19 cellular contexts compared by ENCODE assay signal in the genomic region with DNA sequence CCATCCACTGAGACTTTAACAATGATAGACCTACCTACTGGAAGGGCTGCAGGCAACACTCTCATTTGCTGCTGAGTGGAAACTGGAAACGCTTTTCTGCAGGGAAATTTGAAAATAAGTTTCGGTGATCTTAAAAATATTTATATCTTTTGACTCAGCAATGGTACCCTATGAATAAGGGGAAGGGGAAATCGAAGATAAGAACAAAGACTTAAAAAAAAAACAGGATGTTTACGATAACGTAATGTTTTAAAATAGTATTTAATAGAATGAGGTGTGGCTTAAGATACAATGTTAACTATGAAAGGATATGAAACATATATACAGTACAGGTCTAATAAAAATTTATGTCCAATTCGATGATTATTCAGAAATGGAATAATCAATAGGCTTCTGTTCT.
"Had no signal": no experiment of that assay in that cellular context is flagged by ENCODE, and none has a peak within 500 bp of the region (broad histone marks: within the 10 kb centered on the region; RNA-seq: fewer than 3 reads in every experiment).

No MANE protein-coding gene starts in this region.

- H3K27ac Mint-ChIP-seq: activated naive CD4-positive, alpha-beta T cell treated with anti-CD3 and anti-CD28 coated beads, Interleukin-2, amount 10 ng/mL, durations not matched to agents 7 days and 5 days; activated T-helper 2 cell treated with anti-CD3 and anti-CD28 coated beads, Interferon-gamma antibody, Interleukin-2, Interleukin-4, amounts not matched to agents 10 μg/mL and 5 μg/mL and 100 μg/mL, durations not matched to agents 14 hours and 24 hours and 36 hours; progenitor cell of endocrine pancreas; T-cell had no signal

- H3K4me3 ChIP-seq: adrenal gland, right lobe of liver, suprapubic skin, upper lobe of right lung had no signal

- ATAC-seq: right lobe of liver, T-cell, upper lobe of right lung had no signal

- H3K36me3 ChIP-seq: adrenal gland, brain microvascular endothelial cell, neutrophil, right lobe of liver, suprapubic skin, upper lobe of right lung had no signal

- H3K4me3 Mint-ChIP-seq: activated naive CD4-positive, alpha-beta T cell treated with anti-CD3 and anti-CD28 coated beads, Interleukin-2, amount 10 ng/mL, durations not matched to agents 7 days and 5 days; T-cell had no signal

- H3K36me3 Mint-ChIP-seq: activated naive CD4-positive, alpha-beta T cell treated with anti-CD3 and anti-CD28 coated beads, Interleukin-2, amount 10 ng/mL, durations not matched to agents 7 days and 5 days; T-cell had no signal

- DNase-seq: activated CD4-positive, alpha-beta T cell treated with anti-CD3 and anti-CD28 coated beads, Interleukin-2, amount 50 U/mL, for 1 hour; activated naive CD4-positive, alpha-beta T cell treated with anti-CD3 and anti-CD28 coated beads, Interleukin-2, amount 10 ng/mL, durations not matched to agents 7 days and 5 days; activated T-cell treated with anti-CD3 and anti-CD28 coated beads for 4 hours; adrenal gland; brain microvascular endothelial cell; dermis blood vessel endothelial cell; hypothalamus; kidney glomerular epithelial cell; midbrain; stimulated activated CD4-positive, alpha-beta T cell treated with anti-CD3 and anti-CD28 coated beads, Interleukin-2, amount 100 ng/mL, for 24 hours; stimulated activated naive CD4-positive, alpha-beta T cell treated with Interleukin-2 at 50 U/mL for 16 hours; T-cell; T1000; upper lobe of right lung had no signal

- H3K9me3 ChIP-seq: adrenal gland, neutrophil, right lobe of liver, suprapubic skin, upper lobe of right lung had no signal

- H3K27me3 ChIP-seq: adrenal gland, brain microvascular endothelial cell, neutrophil, right lobe of liver, suprapubic skin, upper lobe of right lung had no signal

- H3K9me3 Mint-ChIP-seq: activated naive CD4-positive, alpha-beta T cell treated with anti-CD3 and anti-CD28 coated beads, Interleukin-2, amount 10 ng/mL, durations not matched to agents 7 days and 5 days; activated T-helper 2 cell treated with anti-CD3 and anti-CD28 coated beads, Interferon-gamma antibody, Interleukin-2, Interleukin-4, amounts not matched to agents 10 μg/mL and 5 μg/mL and 100 μg/mL, durations not matched to agents 14 hours and 24 hours and 36 hours; T-cell had no signal

- H3K27ac ChIP-seq: brain microvascular endothelial cell, neutrophil, right lobe of liver had no signal
